1 cellular context compared by ENCODE assay signal in the genomic region with DNA sequence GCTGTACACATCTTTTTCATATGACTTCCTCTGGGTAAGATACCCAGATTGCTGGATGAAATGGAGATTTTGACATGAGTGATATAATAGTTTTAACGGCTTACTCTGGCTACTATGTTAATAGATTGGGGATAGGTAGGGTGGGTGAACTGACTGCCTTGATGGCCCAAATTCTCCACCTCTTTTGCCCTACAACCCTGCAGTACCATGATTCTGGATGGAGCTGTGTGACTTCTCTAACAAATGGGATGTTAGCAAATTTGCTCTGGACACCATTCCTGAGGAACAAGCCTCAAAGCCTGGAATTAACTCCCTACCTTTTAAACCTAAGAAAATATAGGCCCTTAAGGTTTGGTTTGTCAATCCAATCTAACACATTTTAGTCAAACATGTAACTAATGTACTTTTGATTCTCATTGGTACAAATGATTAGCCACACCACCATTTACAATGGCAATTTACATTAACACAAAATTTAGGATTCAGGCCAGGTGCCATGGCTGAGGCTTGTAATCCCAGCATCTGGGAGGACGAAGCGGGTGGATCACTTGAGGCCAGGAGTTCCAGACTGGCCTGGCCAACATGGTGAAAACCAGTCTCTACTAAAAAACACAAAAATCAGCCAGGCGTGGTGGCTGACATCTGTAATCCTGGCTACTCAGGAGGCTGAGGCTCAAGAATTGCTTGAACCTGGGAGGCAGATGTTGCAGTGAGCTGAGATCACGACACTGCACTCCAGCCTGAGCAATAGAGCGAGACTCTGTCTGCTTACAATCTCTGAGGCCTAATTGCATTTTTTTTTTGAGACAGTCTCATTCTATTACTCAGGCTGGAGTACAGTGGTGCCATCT.
TF ChIP-seq lines count a peak whose summit lies in the region.

No MANE protein-coding gene starts in this region.

TF ChIP-seq in SK-N-SH, 30 proteins besides CTCF, POLR2A, EP300 and RAD21:
- TF ChIP-seq POLR2AphosphoS5 (IDR thresholded peaks at IDR 0.05; ENCODE audit: low read depth, low read length) = no peak
- no peak for TF ChIP-seq FOXM1 (IDR thresholded peaks at IDR 0.05; ENCODE audit: low read depth)
- no peak for TF ChIP-seq ELF1 (IDR thresholded peaks at IDR 0.05)
- no peak for TF ChIP-seq IRF3 (IDR thresholded peaks at IDR 0.05; ENCODE audit: low read depth, low read length)
- no peak for TF ChIP-seq MAX (IDR thresholded peaks at IDR 0.05; ENCODE audit: low read depth)
- no peak for TF ChIP-seq PBX3 (IDR thresholded peaks at IDR 0.05)
- no peak for TF ChIP-seq TAF1 (IDR thresholded peaks at IDR 0.05; ENCODE audit: borderline replicate concordance, low read depth, low read length)
